ENCODE assay signal across 1 cellular context in the genomic region with DNA sequence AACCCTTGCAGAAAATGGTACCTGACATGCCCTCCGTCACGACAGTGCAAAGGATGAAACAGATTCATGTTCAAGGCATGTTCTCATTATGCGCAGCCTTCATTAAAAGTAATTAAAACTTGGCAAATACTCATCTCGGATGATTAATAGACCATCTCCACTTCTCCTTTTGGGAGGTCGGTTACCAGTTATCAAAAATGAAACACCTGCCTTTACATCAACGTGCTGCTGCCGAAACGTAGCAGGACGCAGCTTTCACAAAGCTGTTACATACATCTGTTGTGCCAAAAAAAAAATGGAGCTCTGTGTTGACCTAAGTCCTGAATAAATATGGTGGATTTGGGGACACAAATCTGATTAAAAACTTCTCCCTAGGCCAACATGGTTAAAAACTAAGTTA.
TF ChIP-seq lines count a peak whose summit lies in the region.

No MANE protein-coding gene starts in this region.

TF ChIP-seq in K562, 482 proteins besides CTCF, POLR2A, EP300 and RAD21 (continued from another document):
- TF ChIP-seq, protein P1, sequence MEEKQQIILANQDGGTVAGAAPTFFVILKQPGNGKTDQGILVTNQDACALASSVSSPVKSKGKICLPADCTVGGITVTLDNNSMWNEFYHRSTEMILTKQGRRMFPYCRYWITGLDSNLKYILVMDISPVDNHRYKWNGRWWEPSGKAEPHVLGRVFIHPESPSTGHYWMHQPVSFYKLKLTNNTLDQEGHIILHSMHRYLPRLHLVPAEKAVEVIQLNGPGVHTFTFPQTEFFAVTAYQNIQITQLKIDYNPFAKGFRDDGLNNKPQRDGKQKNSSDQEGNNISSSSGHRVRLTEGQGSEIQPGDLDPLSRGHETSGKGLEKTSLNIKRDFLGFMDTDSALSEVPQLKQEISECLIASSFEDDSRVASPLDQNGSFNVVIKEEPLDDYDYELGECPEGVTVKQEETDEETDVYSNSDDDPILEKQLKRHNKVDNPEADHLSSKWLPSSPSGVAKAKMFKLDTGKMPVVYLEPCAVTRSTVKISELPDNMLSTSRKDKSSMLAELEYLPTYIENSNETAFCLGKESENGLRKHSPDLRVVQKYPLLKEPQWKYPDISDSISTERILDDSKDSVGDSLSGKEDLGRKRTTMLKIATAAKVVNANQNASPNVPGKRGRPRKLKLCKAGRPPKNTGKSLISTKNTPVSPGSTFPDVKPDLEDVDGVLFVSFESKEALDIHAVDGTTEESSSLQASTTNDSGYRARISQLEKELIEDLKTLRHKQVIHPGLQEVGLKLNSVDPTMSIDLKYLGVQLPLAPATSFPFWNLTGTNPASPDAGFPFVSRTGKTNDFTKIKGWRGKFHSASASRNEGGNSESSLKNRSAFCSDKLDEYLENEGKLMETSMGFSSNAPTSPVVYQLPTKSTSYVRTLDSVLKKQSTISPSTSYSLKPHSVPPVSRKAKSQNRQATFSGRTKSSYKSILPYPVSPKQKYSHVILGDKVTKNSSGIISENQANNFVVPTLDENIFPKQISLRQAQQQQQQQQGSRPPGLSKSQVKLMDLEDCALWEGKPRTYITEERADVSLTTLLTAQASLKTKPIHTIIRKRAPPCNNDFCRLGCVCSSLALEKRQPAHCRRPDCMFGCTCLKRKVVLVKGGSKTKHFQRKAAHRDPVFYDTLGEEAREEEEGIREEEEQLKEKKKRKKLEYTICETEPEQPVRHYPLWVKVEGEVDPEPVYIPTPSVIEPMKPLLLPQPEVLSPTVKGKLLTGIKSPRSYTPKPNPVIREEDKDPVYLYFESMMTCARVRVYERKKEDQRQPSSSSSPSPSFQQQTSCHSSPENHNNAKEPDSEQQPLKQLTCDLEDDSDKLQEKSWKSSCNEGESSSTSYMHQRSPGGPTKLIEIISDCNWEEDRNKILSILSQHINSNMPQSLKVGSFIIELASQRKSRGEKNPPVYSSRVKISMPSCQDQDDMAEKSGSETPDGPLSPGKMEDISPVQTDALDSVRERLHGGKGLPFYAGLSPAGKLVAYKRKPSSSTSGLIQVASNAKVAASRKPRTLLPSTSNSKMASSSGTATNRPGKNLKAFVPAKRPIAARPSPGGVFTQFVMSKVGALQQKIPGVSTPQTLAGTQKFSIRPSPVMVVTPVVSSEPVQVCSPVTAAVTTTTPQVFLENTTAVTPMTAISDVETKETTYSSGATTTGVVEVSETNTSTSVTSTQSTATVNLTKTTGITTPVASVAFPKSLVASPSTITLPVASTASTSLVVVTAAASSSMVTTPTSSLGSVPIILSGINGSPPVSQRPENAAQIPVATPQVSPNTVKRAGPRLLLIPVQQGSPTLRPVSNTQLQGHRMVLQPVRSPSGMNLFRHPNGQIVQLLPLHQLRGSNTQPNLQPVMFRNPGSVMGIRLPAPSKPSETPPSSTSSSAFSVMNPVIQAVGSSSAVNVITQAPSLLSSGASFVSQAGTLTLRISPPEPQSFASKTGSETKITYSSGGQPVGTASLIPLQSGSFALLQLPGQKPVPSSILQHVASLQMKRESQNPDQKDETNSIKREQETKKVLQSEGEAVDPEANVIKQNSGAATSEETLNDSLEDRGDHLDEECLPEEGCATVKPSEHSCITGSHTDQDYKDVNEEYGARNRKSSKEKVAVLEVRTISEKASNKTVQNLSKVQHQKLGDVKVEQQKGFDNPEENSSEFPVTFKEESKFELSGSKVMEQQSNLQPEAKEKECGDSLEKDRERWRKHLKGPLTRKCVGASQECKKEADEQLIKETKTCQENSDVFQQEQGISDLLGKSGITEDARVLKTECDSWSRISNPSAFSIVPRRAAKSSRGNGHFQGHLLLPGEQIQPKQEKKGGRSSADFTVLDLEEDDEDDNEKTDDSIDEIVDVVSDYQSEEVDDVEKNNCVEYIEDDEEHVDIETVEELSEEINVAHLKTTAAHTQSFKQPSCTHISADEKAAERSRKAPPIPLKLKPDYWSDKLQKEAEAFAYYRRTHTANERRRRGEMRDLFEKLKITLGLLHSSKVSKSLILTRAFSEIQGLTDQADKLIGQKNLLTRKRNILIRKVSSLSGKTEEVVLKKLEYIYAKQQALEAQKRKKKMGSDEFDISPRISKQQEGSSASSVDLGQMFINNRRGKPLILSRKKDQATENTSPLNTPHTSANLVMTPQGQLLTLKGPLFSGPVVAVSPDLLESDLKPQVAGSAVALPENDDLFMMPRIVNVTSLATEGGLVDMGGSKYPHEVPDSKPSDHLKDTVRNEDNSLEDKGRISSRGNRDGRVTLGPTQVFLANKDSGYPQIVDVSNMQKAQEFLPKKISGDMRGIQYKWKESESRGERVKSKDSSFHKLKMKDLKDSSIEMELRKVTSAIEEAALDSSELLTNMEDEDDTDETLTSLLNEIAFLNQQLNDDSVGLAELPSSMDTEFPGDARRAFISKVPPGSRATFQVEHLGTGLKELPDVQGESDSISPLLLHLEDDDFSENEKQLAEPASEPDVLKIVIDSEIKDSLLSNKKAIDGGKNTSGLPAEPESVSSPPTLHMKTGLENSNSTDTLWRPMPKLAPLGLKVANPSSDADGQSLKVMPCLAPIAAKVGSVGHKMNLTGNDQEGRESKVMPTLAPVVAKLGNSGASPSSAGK (IDR thresholded peaks at IDR 0.05): no peak
TF ChIP-seq in K562: peak in this region for 1.
